Comparison of ENCODE assay signal across 8 cellular contexts in genomic region chr3:192851821-192852352, GRCh38.
DNase-seq lines count a peak whose midpoint lies in the region; ATAC-seq, FAIRE-seq and TF ChIP-seq lines count a peak whose summit lies in the region.

No MANE protein-coding gene starts in this region.

- no peak for TF ChIP-seq CTCF in VCaP (conservative IDR thresholded peaks at IDR 0.05)
- no peak for TF ChIP-seq CTCF in kidney (IDR thresholded peaks at IDR 0.05; ENCODE audit: borderline replicate concordance, extremely low read depth, insufficient read depth)
- TF ChIP-seq CTCF in type B pancreatic cell (conservative IDR thresholded peaks at IDR 0.05), result no peak

- H3K4me3 ChIP-seq in kidney (ENCODE audit: low read length in 2 of 2), result no peak overlapping the region

- H3K27me3 Mint-ChIP-seq in type B pancreatic cell, result no peaks in the 10 kb centered on the region
- no peaks in the 10 kb centered on the region for H3K27me3 Mint-ChIP-seq in activated CD4-positive, alpha-beta memory T cell treated with anti-CD3 and anti-CD28 coated beads for 36 hours

- peaks cover 42% of the 10 kb centered on the region for H3K4me1 Mint-ChIP-seq in type B pancreatic cell (ENCODE audit: unreplicated experiment)
- H3K4me1 Mint-ChIP-seq in activated CD4-positive, alpha-beta memory T cell treated with anti-CD3 and anti-CD28 coated beads for 36 hours (ENCODE audit: low read depth), result peaks cover 57% of the 10 kb centered on the region

- no peaks in the 10 kb centered on the region for H3K9me3 Mint-ChIP-seq in type B pancreatic cell
- no peaks in the 10 kb centered on the region for H3K9me3 Mint-ChIP-seq in activated CD4-positive, alpha-beta memory T cell treated with anti-CD3 and anti-CD28 coated beads for 36 hours

- DNase-seq in AG08396 (ENCODE audit: low spot score) (peak; percentile 61), LHCN-M2 (ENCODE audit: low read depth) (peak; percentile 98), kidney (peak; percentile 82), type B pancreatic cell (ENCODE audit: extremely low spot score, unreplicated experiment) (no peak), inferior parietal cortex (ENCODE audit: extremely low spot score) (no peak)
- DNase-seq in activated CD4-positive, alpha-beta memory T cell treated with anti-CD3 and anti-CD28 coated beads for 36 hours, result no peak

- H3K9ac ChIP-seq in kidney (ENCODE audit: low read length in 2 of 2), result no peak overlapping the region

- CTCF ChIA-PET in activated CD4-positive, alpha-beta memory T cell treated with anti-CD3 and anti-CD28 coated beads for 36 hours (lab: Charles Lee), result interaction anchor here (1.3 to 1.4 kb wide), 2 partner anchors 47 to 66 kb away, joined by 3 to 5 read pairs; partner anchors contain the start of gene MB21D2

- peak overlapping the region; percentile 44 for H3K27ac ChIP-seq in VCaP
- H3K27ac ChIP-seq in kidney (ENCODE audit: low read depth in 2 of 2, low read length in 2 of 2), result peak overlapping the region in 1 of 2 donors; percentile 36

- H3K9me3 ChIP-seq in kidney (ENCODE audit: control insufficient read depth in 1 of 2, low read length in 2 of 2), result peaks cover 0 to 3% of the 10 kb centered on the region in 2 donors

- H3K36me3 ChIP-seq in kidney (ENCODE audit: control insufficient read depth in 1 of 2, insufficient read depth in 2 of 2, low read length in 2 of 2), result no peaks in the 10 kb centered on the region

- peak overlapping the region; percentile 73 for H3K27ac Mint-ChIP-seq in type B pancreatic cell
- no peak overlapping the region for H3K27ac Mint-ChIP-seq in activated CD4-positive, alpha-beta memory T cell treated with anti-CD3 and anti-CD28 coated beads for 36 hours

- peak; percentile 58 for ATAC-seq in GM19452 (IDR thresholded peaks at IDR 0.05; ENCODE audit: unreplicated experiment)

- peak; percentile 53 for FAIRE-seq in kidney (lab: Jason Lieb, UNC)

- intact Hi-C loops in kidney (cut with DNase I), result no loop called here
- intact Hi-C loops in activated CD4-positive, alpha-beta memory T cell treated with anti-CD3 and anti-CD28 coated beads for 36 hours (cut with micrococcal nuclease), result loop anchor here (2.0 kb wide), 1 partner anchor 21 kb away; no protein-coding TSS in a partner anchor

- no peaks in the 10 kb centered on the region for H3K36me3 Mint-ChIP-seq in type B pancreatic cell
- H3K36me3 Mint-ChIP-seq in activated CD4-positive, alpha-beta memory T cell treated with anti-CD3 and anti-CD28 coated beads for 36 hours, result no peaks in the 10 kb centered on the region

- peaks cover 14 to 16% of the 10 kb centered on the region in 2 donors for H3K4me1 ChIP-seq in kidney (ENCODE audit: control insufficient read depth in 1 of 2, insufficient read depth in 1 of 2, low read depth in 1 of 2, low read length in 2 of 2)

- POLR2A ChIA-PET in activated CD4-positive, alpha-beta memory T cell treated with anti-CD3 and anti-CD28 coated beads for 36 hours (lab: Charles Lee), result interaction anchor here (1.3 kb wide), 1 partner anchor 65 kb away, joined by 4 read pairs; the partner anchor contains the start of gene MB21D2

- H3K4me3 Mint-ChIP-seq in type B pancreatic cell, result peak overlapping the region; percentile 3
- no peak overlapping the region for H3K4me3 Mint-ChIP-seq in activated CD4-positive, alpha-beta memory T cell treated with anti-CD3 and anti-CD28 coated beads for 36 hours

Comparison
In these comparisons a context has a peak if more than half of its experiments do, and no peak if none do; other contexts are left out.
1. DNase-seq: peak in AG08396 (single experiment), LHCN-M2 (single experiment) and kidney (single experiment); none in type B pancreatic cell (single experiment), inferior parietal cortex (single experiment) and activated CD4-positive, alpha-beta memory T cell treated with anti-CD3 and anti-CD28 coated beads for 36 hours (single experiment).